In genomic region chr14:93962701-93963601, GRCh38 we compare ENCODE assay signal across 8 cellular contexts. TPM values are rescaled to one million over a fixed set of nuclear protein-coding genes. Genes with fewer than 3 reads are reported as not detected.
DNase-seq lines count a peak whose midpoint lies in the region; ATAC-seq and TF ChIP-seq lines count a peak whose summit lies in the region.

No MANE protein-coding gene starts in this region.

- H3K9me3 ChIP-seq in esophagus muscularis mucosa, result no peaks in the 10 kb centered on the region

- 41% methylated on average over 13 of the region's 16 CpGs for WGBS in esophagus muscularis mucosa

- H3K4me3 ChIP-seq in esophagus muscularis mucosa, result no peak overlapping the region

- TF ChIP-seq POLR2A in esophagus muscularis mucosa (IDR thresholded peaks at IDR 0.05; ENCODE audit: low read depth), result no peak

- no peaks in the 10 kb centered on the region for H3K27me3 ChIP-seq in esophagus muscularis mucosa

- intact Hi-C loops in esophagus muscularis mucosa (cut with DNase I), result no loop called here

- DNase-seq in CMK (ENCODE audit: low read depth) (peak; percentile 47), T-helper 1 cell (peak in 3 of 5 donors; percentile 39 to 93 (median 49)), esophagus muscularis mucosa (ENCODE audit: extremely low spot score) (no peak), AG08395 (ENCODE audit: low spot score) (no peak), HPDE6-E6E7 (ENCODE audit: extremely low spot score) (no peak)
- peak; percentile 52 for DNase-seq in stimulated activated naive CD4-positive, alpha-beta T cell treated with Interleukin-2 at 50 U/mL for 16 hours (lab: John Stamatoyannopoulos, UW)

- peak overlapping the region; percentile 89 to 95 (median 93) for H3K27ac ChIP-seq in esophagus muscularis mucosa (replicated peaks in 1 of 4)

- TF ChIP-seq CTCF in esophagus muscularis mucosa (IDR thresholded peaks at IDR 0.05), result no peak

- peaks cover 0 to 39% (median 8%) of the 10 kb centered on the region in 4 donors for H3K36me3 ChIP-seq in esophagus muscularis mucosa

- peaks cover 49 to 89% (median 81%) of the 10 kb centered on the region in 4 donors for H3K4me1 ChIP-seq in esophagus muscularis mucosa

- ATAC-seq in GM19372 (IDR thresholded peaks at IDR 0.05; ENCODE audit: low read depth, unreplicated experiment), result peak; percentile 52
- ATAC-seq in HG03280 (IDR thresholded peaks at IDR 0.05; ENCODE audit: unreplicated experiment), result peak; percentile 58

- TF ChIP-seq EP300 in esophagus muscularis mucosa (IDR thresholded peaks at IDR 0.05), result no peak

RNA-seq across cellular contexts. Expression of gene ASB2, which starts 13.4 kb away (rescaled TPM):
- 100 to 1,000 TPM in 3 of 4 donors, 10 to 100 TPM in 1; 53.5 to 164 (median 105) TPM for total RNA-seq in esophagus muscularis mucosa

RNA-seq across cellular contexts. Expression of gene CCDC197, which starts 34.1 kb away (rescaled TPM):
- not detected for total RNA-seq in esophagus muscularis mucosa

RNA-seq across cellular contexts. Expression of gene FAM181A, which starts 35.8 kb away (rescaled TPM):
- total RNA-seq in esophagus muscularis mucosa, result not detected

Comparison
In these comparisons a context has a peak if more than half of its experiments do, and no peak if none do; other contexts are left out.
1. DNase-seq: peak in CMK (single experiment), T-helper 1 cell (3 of 5) and stimulated activated naive CD4-positive, alpha-beta T cell treated with Interleukin-2 at 50 U/mL for 16 hours (single experiment); none in esophagus muscularis mucosa (single experiment), AG08395 (single experiment) and HPDE6-E6E7 (single experiment).